ENCODE assay signal across 1 cellular context in genomic region chr20:33673411-33674293, GRCh38.
TF ChIP-seq lines count a peak whose summit lies in the region.

No MANE protein-coding gene starts in this region.

TF ChIP-seq in K562, 482 proteins besides CTCF, POLR2A, EP300 and RAD21 (continued from another document):
- TF ChIP-seq, protein P1, sequence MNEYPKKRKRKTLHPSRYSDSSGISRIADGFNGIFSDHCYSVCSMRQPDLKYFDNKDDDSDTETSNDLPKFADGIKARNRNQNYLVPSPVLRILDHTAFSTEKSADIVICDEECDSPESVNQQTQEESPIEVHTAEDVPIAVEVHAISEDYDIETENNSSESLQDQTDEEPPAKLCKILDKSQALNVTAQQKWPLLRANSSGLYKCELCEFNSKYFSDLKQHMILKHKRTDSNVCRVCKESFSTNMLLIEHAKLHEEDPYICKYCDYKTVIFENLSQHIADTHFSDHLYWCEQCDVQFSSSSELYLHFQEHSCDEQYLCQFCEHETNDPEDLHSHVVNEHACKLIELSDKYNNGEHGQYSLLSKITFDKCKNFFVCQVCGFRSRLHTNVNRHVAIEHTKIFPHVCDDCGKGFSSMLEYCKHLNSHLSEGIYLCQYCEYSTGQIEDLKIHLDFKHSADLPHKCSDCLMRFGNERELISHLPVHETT (CRISPR knock-in tag; conservative IDR thresholded peaks at IDR 0.05 in 1 of 2, IDR thresholded peaks at IDR 0.05 in 1 of 2) = 0 out of 4 replicates have a peak, but pooled peaks of 1 of the 2 experiments have one; percentile 16
- TF ChIP-seq ZNF316 (IDR thresholded peaks at IDR 0.05) = peak; percentile 78
- 0 out of 2 replicates have a peak, but pooled peaks have one; percentile 16 for TF ChIP-seq GATAD2A (IDR thresholded peaks at IDR 0.05)
- no peak for TF ChIP-seq CEBPG (CRISPR knock-in tag; IDR thresholded peaks at IDR 0.05)
- TF ChIP-seq CEBPG (tag; conservative IDR thresholded peaks at IDR 0.05 in 1 of 2, IDR thresholded peaks at IDR 0.05 in 1 of 2) = no peak
- TF ChIP-seq, protein P2, sequence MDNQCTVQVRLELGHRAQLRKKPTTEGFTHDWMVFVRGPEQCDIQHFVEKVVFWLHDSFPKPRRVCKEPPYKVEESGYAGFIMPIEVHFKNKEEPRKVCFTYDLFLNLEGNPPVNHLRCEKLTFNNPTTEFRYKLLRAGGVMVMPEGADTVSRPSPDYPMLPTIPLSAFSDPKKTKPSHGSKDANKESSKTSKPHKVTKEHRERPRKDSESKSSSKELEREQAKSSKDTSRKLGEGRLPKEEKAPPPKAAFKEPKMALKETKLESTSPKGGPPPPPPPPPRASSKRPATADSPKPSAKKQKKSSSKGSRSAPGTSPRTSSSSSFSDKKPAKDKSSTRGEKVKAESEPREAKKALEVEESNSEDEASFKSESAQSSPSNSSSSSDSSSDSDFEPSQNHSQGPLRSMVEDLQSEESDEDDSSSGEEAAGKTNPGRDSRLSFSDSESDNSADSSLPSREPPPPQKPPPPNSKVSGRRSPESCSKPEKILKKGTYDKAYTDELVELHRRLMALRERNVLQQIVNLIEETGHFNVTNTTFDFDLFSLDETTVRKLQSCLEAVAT (IDR thresholded peaks at IDR 0.05) = peak in 1 of 2 experiments; percentile 60; a peak in 1 of 4 replicates
- TF ChIP-seq ATF1 (CRISPR knock-in tag; IDR thresholded peaks at IDR 0.05) = no peak
- TF ChIP-seq ATF1 (tag; IDR thresholded peaks at IDR 0.05) = no peak
- TF ChIP-seq YY1 (IDR thresholded peaks at IDR 0.05; ENCODE audit: borderline replicate concordance in 1 of 3, control insufficient read depth in 1 of 3, extremely low read depth in 1 of 3, insufficient read depth in 3 of 3, insufficient read length in 1 of 3, insufficient replicate concordance in 2 of 3, low read depth in 1 of 3, low read length in 2 of 3) = peak in 1 of 3 experiments; percentile 18
- TF ChIP-seq, protein P3, sequence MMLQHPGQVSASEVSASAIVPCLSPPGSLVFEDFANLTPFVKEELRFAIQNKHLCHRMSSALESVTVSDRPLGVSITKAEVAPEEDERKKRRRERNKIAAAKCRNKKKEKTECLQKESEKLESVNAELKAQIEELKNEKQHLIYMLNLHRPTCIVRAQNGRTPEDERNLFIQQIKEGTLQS (IDR thresholded peaks at IDR 0.05) = peak; percentile 39; the same call in 1 of the 2 replicates
- TF ChIP-seq, protein P3 (CRISPR knock-in tag; conservative IDR thresholded peaks at IDR 0.05) = no peak
- TF ChIP-seq, protein P4, sequence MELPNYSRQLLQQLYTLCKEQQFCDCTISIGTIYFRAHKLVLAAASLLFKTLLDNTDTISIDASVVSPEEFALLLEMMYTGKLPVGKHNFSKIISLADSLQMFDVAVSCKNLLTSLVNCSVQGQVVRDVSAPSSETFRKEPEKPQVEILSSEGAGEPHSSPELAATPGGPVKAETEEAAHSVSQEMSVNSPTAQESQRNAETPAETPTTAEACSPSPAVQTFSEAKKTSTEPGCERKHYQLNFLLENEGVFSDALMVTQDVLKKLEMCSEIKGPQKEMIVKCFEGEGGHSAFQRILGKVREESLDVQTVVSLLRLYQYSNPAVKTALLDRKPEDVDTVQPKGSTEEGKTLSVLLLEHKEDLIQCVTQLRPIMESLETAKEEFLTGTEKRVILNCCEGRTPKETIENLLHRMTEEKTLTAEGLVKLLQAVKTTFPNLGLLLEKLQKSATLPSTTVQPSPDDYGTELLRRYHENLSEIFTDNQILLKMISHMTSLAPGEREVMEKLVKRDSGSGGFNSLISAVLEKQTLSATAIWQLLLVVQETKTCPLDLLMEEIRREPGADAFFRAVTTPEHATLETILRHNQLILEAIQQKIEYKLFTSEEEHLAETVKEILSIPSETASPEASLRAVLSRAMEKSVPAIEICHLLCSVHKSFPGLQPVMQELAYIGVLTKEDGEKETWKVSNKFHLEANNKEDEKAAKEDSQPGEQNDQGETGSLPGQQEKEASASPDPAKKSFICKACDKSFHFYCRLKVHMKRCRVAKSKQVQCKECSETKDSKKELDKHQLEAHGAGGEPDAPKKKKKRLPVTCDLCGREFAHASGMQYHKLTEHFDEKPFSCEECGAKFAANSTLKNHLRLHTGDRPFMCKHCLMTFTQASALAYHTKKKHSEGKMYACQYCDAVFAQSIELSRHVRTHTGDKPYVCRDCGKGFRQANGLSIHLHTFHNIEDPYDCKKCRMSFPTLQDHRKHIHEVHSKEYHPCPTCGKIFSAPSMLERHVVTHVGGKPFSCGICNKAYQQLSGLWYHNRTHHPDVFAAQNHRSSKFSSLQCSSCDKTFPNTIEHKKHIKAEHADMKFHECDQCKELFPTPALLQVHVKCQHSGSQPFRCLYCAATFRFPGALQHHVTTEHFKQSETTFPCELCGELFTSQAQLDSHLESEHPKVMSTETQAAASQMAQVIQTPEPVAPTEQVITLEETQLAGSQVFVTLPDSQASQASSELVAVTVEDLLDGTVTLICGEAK (IDR thresholded peaks at IDR 0.05) = peak; percentile 18; the same call in 1 of the 2 replicates
- TF ChIP-seq, protein P4 (CRISPR knock-in tag; IDR thresholded peaks at IDR 0.05) = no peak
- TF ChIP-seq, protein P5, sequence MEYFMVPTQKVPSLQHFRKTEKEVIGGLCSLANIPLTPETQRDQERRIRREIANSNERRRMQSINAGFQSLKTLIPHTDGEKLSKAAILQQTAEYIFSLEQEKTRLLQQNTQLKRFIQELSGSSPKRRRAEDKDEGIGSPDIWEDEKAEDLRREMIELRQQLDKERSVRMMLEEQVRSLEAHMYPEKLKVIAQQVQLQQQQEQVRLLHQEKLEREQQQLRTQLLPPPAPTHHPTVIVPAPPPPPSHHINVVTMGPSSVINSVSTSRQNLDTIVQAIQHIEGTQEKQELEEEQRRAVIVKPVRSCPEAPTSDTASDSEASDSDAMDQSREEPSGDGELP (CRISPR knock-in tag; IDR thresholded peaks at IDR 0.05; ENCODE audit: borderline replicate concordance) = no peak
- peak; percentile 6 for TF ChIP-seq SAP30 (IDR thresholded peaks at IDR 0.05; ENCODE audit: borderline replicate concordance, insufficient read depth, low read depth, low read length, poor library complexity, severe bottlenecking)
- peak; percentile 49; the same call in 1 of the 2 replicates for TF ChIP-seq JUND (IDR thresholded peaks at IDR 0.05; ENCODE audit: borderline replicate concordance, low read depth, low read length)
- TF ChIP-seq JUND (tag; IDR thresholded peaks at IDR 0.05; ENCODE audit: borderline replicate concordance, low read depth, low read length) = no peak
- TF ChIP-seq VEZF1 (CRISPR knock-in tag; IDR thresholded peaks at IDR 0.05) = peak; percentile 35; the same call in 1 of the 2 replicates
- TF ChIP-seq ETV5 (CRISPR knock-in tag; IDR thresholded peaks at IDR 0.05; ENCODE audit: low read depth) = 0 out of 2 replicates have a peak, but pooled peaks have one; percentile 14
